8 cellular contexts compared by ENCODE assay signal in the genomic region with DNA sequence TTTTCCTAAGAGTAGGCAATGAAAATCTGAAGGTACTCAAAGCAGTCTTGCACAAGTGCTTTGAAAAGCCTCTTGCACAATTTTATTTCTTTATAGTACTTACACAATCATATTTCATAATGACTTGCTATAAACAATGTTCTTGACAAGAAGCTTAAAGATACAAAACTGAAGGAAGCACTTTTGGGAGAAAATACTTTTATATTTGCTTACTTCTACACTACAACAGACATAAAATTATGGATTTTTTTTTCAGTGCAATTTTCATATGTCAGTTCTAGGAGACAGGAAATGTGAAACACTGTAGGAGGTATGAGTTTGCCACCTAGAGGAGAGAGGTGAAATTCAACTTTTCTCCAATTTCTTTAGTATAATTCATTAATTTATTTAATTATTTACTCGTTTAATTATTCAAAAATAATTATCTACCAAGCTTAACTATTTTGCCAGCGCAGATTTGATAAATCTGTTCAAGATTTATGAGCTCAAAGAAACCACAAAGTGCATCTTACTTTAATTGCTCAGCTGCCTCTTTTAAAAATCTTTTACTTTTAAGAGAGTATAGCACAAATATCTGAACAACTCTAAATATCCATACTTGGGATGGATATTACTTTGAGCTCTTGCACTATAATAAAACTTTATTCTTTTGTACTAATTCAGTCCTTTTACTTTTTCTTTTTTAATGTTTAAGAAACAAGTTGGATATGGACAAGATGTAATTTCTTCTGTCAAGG. TPM values are rescaled to one million over a fixed set of nuclear protein-coding genes. Genes with fewer than 3 reads are reported as not detected.
DNase-seq lines count a peak whose midpoint lies in the region; ATAC-seq, FAIRE-seq and TF ChIP-seq lines count a peak whose summit lies in the region.

No MANE protein-coding gene starts in this region.

- TF ChIP-seq CTCF in dorsolateral prefrontal cortex (IDR thresholded peaks at IDR 0.05 in 54 of 56, conservative IDR thresholded peaks at IDR 0.05 in 2 of 56; ENCODE audit: low read depth in 1 of 56, partially characterized antibody in 56 of 56) (peak; percentile 30 to 72 (median 52)), pancreas (IDR thresholded peaks at IDR 0.05) (peak in 3 of 4 donors; percentile 29 to 39 (median 38))

- H3K4me3 ChIP-seq in dorsolateral prefrontal cortex, result no peak overlapping the region
- no peak overlapping the region for H3K4me3 ChIP-seq in pancreas

- ATAC-seq in pancreas (peak; percentile 25 to 59 (median 50)), GM19397 (IDR thresholded peaks at IDR 0.05; ENCODE audit: unreplicated experiment) (no peak)

- H3K4me1 ChIP-seq in pancreas, result peaks cover 14 to 19% (median 17%) of the 10 kb centered on the region in 3 donors

- peak; percentile 95 for FAIRE-seq in pancreas (lab: Jason Lieb, UNC)

- H3K27ac ChIP-seq in dorsolateral prefrontal cortex, result no peak overlapping the region
- H3K27ac ChIP-seq in pancreas, result no peak overlapping the region
- H3K27ac ChIP-seq in caudate nucleus (ENCODE audit: low read depth, low read length), result no peak overlapping the region

- H3K27me3 ChIP-seq in dorsolateral prefrontal cortex (peaks cover 0 to under 1% (median 0%) of the 10 kb centered on the region in 45 donors), pancreas (no peaks in the 10 kb centered on the region)

- DNase-seq in SIG-M5 treated with dmso at 0.1 percent for 504 hours (lab: John Stamatoyannopoulos, UW; ENCODE audit: unreplicated experiment) (peak; percentile 39), SIG-M5 (lab: John Stamatoyannopoulos, UW) (no peak), NCI-H1694 (lab: John Stamatoyannopoulos, UW) (peak; percentile 8), dorsolateral prefrontal cortex (no peak), pancreas (no peak), caudate nucleus (lab: John Stamatoyannopoulos, UW) (no peak), T-helper 9 cell (no peak)

- H3K9me3 ChIP-seq in pancreas, result no peaks in the 10 kb centered on the region

- intact Hi-C loops in dorsolateral prefrontal cortex (cut with DNase I) (loop anchor here in 1 of 2 donors (2.0 kb wide), 1 partner anchor 223 kb away; no protein-coding TSS in a partner anchor), pancreas (cut with DNase I) (loop anchor here in 2 of 3 donors (10.0 kb wide), 1 partner anchor 223 kb away; no protein-coding TSS in a partner anchor)

- 5 to 10% methylated on average over 2 of the region's 2 CpGs for WGBS in pancreas, 2 donors

- H3K36me3 ChIP-seq in pancreas, result no peaks in the 10 kb centered on the region

RNA-seq across cellular contexts. Expression of a gene that starts 29.0 kb away (rescaled TPM):
- total RNA-seq in dorsolateral prefrontal cortex (10 to 100 TPM in 1 of 120 experiments, 1 to 10 TPM in 119; 1.4 to 10.3 (median 2.9) TPM), pancreas (10 to 100 TPM in 1 of 6 donors, 1 to 10 TPM in 4, under 1 TPM in 1; 0.59 to 13.9 (median 2.4) TPM)
- 1 to 10 TPM; 1.3 to 2.2 TPM for polyA plus RNA-seq in pancreas

RNA-seq across cellular contexts. Expression of a gene that starts 43.5 kb away (rescaled TPM):
- total RNA-seq in dorsolateral prefrontal cortex (1 to 10 TPM in 119 of 120 experiments, under 1 TPM in 1; 0.63 to 5.4 (median 2.5) TPM), pancreas (under 1 TPM in 4 of 6 donors, not detected in 2; 0.24 to 0.66 (median 0.44) TPM)
- under 1 TPM in 1 of 2 donors, not detected in 1; 0.92 TPM for polyA plus RNA-seq in pancreas

RNA-seq across cellular contexts. Expression of a gene that starts 43.9 kb away (rescaled TPM):
- total RNA-seq in dorsolateral prefrontal cortex (10 to 100 TPM in 4 of 120 experiments, 1 to 10 TPM in 115, under 1 TPM in 1; 0.87 to 11.8 (median 5.2) TPM), pancreas (1 to 10 TPM in 5 of 6 donors, under 1 TPM in 1; 0.31 to 5.7 (median 2.1) TPM)
- 1 to 10 TPM; 2.1 to 4.3 TPM for polyA plus RNA-seq in pancreas

Comparison
In these comparisons a context has a peak if more than half of its experiments do, and no peak if none do; other contexts are left out.
1. DNase-seq: peak in SIG-M5 treated with dmso at 0.1 percent for 504 hours (single experiment) and NCI-H1694 (single experiment); none in SIG-M5 (single experiment), dorsolateral prefrontal cortex (0 of 10), pancreas (0 of 6), caudate nucleus (0 of 61) and T-helper 9 cell (single experiment).